Comparison of ENCODE assay signal across 1 cellular context in genomic region chr5:122067330-122067885, GRCh38.
TF ChIP-seq lines count a peak whose summit lies in the region.

No MANE protein-coding gene starts in this region.

TF ChIP-seq in IMR-90, 13 proteins besides CTCF, POLR2A, EP300 and RAD21:
- TF ChIP-seq ELK1 (IDR thresholded peaks at IDR 0.05; ENCODE audit: borderline replicate concordance, low read depth, low read length) (no peak), CEBPB (IDR thresholded peaks at IDR 0.05; ENCODE audit: low read depth, low read length) (no peak), MXI1 (IDR thresholded peaks at IDR 0.05; ENCODE audit: borderline replicate concordance, low read depth, low read length) (no peak), BHLHE40 (IDR thresholded peaks at IDR 0.05; ENCODE audit: low read depth, low read length) (no peak), RCOR1 (IDR thresholded peaks at IDR 0.05; ENCODE audit: insufficient replicate concordance, low read length) (no peak), FOS (IDR thresholded peaks at IDR 0.05; ENCODE audit: low read depth, low read length) (no peak), MAFK (IDR thresholded peaks at IDR 0.05; ENCODE audit: low read depth, low read length) (no peak), CHD1 (IDR thresholded peaks at IDR 0.05; ENCODE audit: low read depth, low read length) (no peak), USF2 (IDR thresholded peaks at IDR 0.05; ENCODE audit: low read depth, low read length) (no peak), SMC3 (IDR thresholded peaks at IDR 0.05; ENCODE audit: low read depth, low read length) (no peak), NFE2L2 (IDR thresholded peaks at IDR 0.05; ENCODE audit: low read depth, low read length) (no peak), RFX5 (IDR thresholded peaks at IDR 0.05; ENCODE audit: low read depth, low read length) (no peak)
